Comparison of ENCODE assay signal across 20 cellular contexts in the genomic region with DNA sequence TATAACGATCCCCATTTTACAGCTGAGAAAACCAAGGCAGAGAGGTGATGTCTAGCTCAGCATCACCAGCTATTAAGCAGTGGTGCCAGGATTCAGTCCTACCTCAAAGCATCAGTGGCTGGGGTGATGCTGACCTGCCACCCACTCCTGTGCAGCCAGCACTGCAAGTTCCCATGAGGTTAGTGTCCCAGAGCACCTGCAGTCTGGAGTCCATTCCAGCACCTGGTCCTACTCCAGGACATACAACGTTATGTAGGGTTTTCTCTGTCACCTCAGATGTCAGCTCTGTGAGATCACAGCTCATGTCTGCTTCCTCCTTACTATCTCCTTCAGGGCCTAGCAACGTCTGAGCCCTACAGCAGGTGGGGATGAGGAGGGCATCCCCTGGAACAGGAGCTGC.
"Had no signal": no experiment of that assay in that cellular context is flagged by ENCODE, and none has a peak within 500 bp of the region (broad histone marks: within the 10 kb centered on the region; RNA-seq: fewer than 3 reads in every experiment).

No MANE protein-coding gene starts in this region.

- H3K4me1 Mint-ChIP-seq: activated naive CD8-positive, alpha-beta T cell treated with anti-CD3 and anti-CD28 coated beads, Interleukin-2, amount 50 U/mL, for 24 hours had no signal

- H3K36me3 ChIP-seq: ascending aorta, cardiac muscle cell, heart right ventricle, lower lobe of right lung, sigmoid colon had no signal

- H3K27me3 ChIP-seq: ascending aorta, sigmoid colon had no signal

- H3K36me3 Mint-ChIP-seq: naive thymus-derived CD4-positive, alpha-beta T cell had no signal

- H3K27ac ChIP-seq: ascending aorta, cardiac muscle cell, heart right ventricle, lower lobe of right lung, psoas muscle, sigmoid colon had no signal

- H3K4me3 ChIP-seq: ascending aorta, cardiac muscle cell, heart right ventricle, lower lobe of right lung, psoas muscle, sigmoid colon had no signal

- H3K27me3 Mint-ChIP-seq: stimulated activated naive CD8-positive, alpha-beta T cell treated with anti-CD3 and anti-CD28 coated beads, Interleukin-15, Interleukin-2, amounts not matched to agents 100 ng/mL and 50 ng/mL, for 24 hours had no signal

- H3K27ac Mint-ChIP-seq: activated naive CD8-positive, alpha-beta T cell treated with anti-CD3 and anti-CD28 coated beads, Interleukin-2, amount 50 U/mL, for 24 hours; activated T-helper 1 cell treated with anti-CD3 and anti-CD28 coated beads, Interleukin-12 subunit alpha, Interleukin-12 subunit beta, Interleukin-2, Interleukin-4 antibody, amounts not matched to agents 30 ng/mL and 10 ng/mL and 1 ng/mL, durations not matched to agents 14 hours and 24 hours and 36 hours; stimulated activated naive CD8-positive, alpha-beta T cell treated with anti-CD3 and anti-CD28 coated beads, Interleukin-15, Interleukin-2, amounts not matched to agents 100 ng/mL and 50 ng/mL, for 24 hours had no signal

- H3K9me3 Mint-ChIP-seq: activated naive CD8-positive, alpha-beta T cell treated with anti-CD3 and anti-CD28 coated beads, Interleukin-2, amount 50 U/mL, for 24 hours; activated T-helper 1 cell treated with anti-CD3 and anti-CD28 coated beads, Interleukin-12 subunit alpha, Interleukin-12 subunit beta, Interleukin-2, Interleukin-4 antibody, amounts not matched to agents 30 ng/mL and 10 ng/mL and 1 ng/mL, durations not matched to agents 14 hours and 24 hours and 36 hours; naive thymus-derived CD4-positive, alpha-beta T cell; stimulated activated naive CD8-positive, alpha-beta T cell treated with anti-CD3 and anti-CD28 coated beads, Interleukin-15, Interleukin-2, amounts not matched to agents 100 ng/mL and 50 ng/mL, for 24 hours had no signal

- H3K4me1 ChIP-seq: ascending aorta, lower lobe of right lung, psoas muscle, sigmoid colon had no signal

- ATAC-seq: activated naive CD8-positive, alpha-beta T cell treated with anti-CD3 and anti-CD28 coated beads, Interleukin-2, amount 50 U/mL, for 24 hours; heart right ventricle; lower lobe of right lung; psoas muscle had no signal

- DNase-seq: activated CD4-positive, alpha-beta T cell treated with anti-CD3 and anti-CD28 coated beads, Interleukin-2, amount 50 U/mL, for 1 hour; activated CD4-positive, CD25-positive, alpha-beta regulatory T cell; activated naive CD4-positive, alpha-beta T cell treated with Interleukin-2 at 50 U/mL for 16 hours; activated naive CD8-positive, alpha-beta T cell treated with anti-CD3 and anti-CD28 coated beads, Interleukin-2, amount 50 U/mL, for 24 hours; cortex of kidney; effector CD8-positive, alpha-beta T cell; heart right ventricle; kidney glomerular epithelial cell; lower lobe of right lung; naive thymus-derived CD4-positive, alpha-beta T cell; nucleus accumbens; psoas muscle; SHP77; sigmoid colon; stimulated activated CD4-positive, alpha-beta T cell treated with anti-CD3 and anti-CD28 coated beads, Interleukin-2, amount 100 ng/mL, for 48 hours; T-helper 2 cell had no signal

- H3K9me3 ChIP-seq: ascending aorta, heart right ventricle, lower lobe of right lung, psoas muscle, sigmoid colon had no signal

- H3K4me3 Mint-ChIP-seq: activated naive CD8-positive, alpha-beta T cell treated with anti-CD3 and anti-CD28 coated beads, Interleukin-2, amount 50 U/mL, for 24 hours; activated T-helper 1 cell treated with anti-CD3 and anti-CD28 coated beads, Interleukin-12 subunit alpha, Interleukin-12 subunit beta, Interleukin-2, Interleukin-4 antibody, amounts not matched to agents 30 ng/mL and 10 ng/mL and 1 ng/mL, durations not matched to agents 14 hours and 24 hours and 36 hours; naive thymus-derived CD4-positive, alpha-beta T cell; stimulated activated naive CD8-positive, alpha-beta T cell treated with anti-CD3 and anti-CD28 coated beads, Interleukin-15, Interleukin-2, amounts not matched to agents 100 ng/mL and 50 ng/mL, for 24 hours had no signal
